ENCODE assay signal across 1 cellular context in genomic region chr5:75511435-75512382, GRCh38.
TF ChIP-seq lines count a peak whose summit lies in the region.

Gene CERT1 (minus strand): TSS chr5:75511629. CDS start chr5:75511207, 422 bp downstream.
Gene POLK (plus strand): TSS chr5:75511891.

TF ChIP-seq in HepG2, 621 proteins besides CTCF, POLR2A, EP300 and RAD21 (continued from another document and continues in another):
- TF ChIP-seq HMGXB4 (CRISPR knock-in tag; IDR thresholded peaks at IDR 0.05; ENCODE audit: borderline replicate concordance in 1 of 2, low read depth in 1 of 2) (peak in 1 of 2 experiments; percentile 4; a peak in 1 of 4 replicates), ZNF251 (CRISPR knock-in tag; IDR thresholded peaks at IDR 0.05) (0 out of 2 replicates have a peak, but pooled peaks have one; percentile 30), KAT7 (CRISPR knock-in tag; IDR thresholded peaks at IDR 0.05; ENCODE audit: borderline replicate concordance) (peak; percentile 73; the same call in 1 of the 2 replicates), ZNF558 (CRISPR knock-in tag; IDR thresholded peaks at IDR 0.05; ENCODE audit: borderline replicate concordance) (peak; percentile 91), RXRB (CRISPR knock-in tag; IDR thresholded peaks at IDR 0.05; ENCODE audit: borderline replicate concordance) (0 out of 2 replicates have a peak, but pooled peaks have one; percentile 13), TBP (CRISPR knock-in tag; IDR thresholded peaks at IDR 0.05) (no peak), NFE2L2 (IDR thresholded peaks at IDR 0.05; ENCODE audit: low read length) (no peak), ELF3 (CRISPR knock-in tag; IDR thresholded peaks at IDR 0.05) (peak; percentile 72), NRL (CRISPR knock-in tag; IDR thresholded peaks at IDR 0.05; ENCODE audit: borderline replicate concordance) (0 out of 2 replicates have a peak, but pooled peaks have one; percentile 4), NCOA1 (CRISPR knock-in tag; IDR thresholded peaks at IDR 0.05) (no peak), ZBTB34 (CRISPR knock-in tag; IDR thresholded peaks at IDR 0.05) (no peak), ZFP37 (CRISPR knock-in tag; IDR thresholded peaks at IDR 0.05; ENCODE audit: borderline replicate concordance) (no peak), ARID4A (CRISPR knock-in tag; IDR thresholded peaks at IDR 0.05; ENCODE audit: borderline replicate concordance) (peak; percentile 78; the same call in 1 of the 2 replicates), ZMAT3 (CRISPR knock-in tag; conservative IDR thresholded peaks at IDR 0.05) (peak; percentile 77; the same call in 1 of the 2 replicates), BRD4 (CRISPR knock-in tag; IDR thresholded peaks at IDR 0.05) (no peak), SP2 (CRISPR knock-in tag; IDR thresholded peaks at IDR 0.05) (no peak), DRAP1 (CRISPR knock-in tag; IDR thresholded peaks at IDR 0.05) (peak; percentile 85), SUZ12 (IDR thresholded peaks at IDR 0.05; ENCODE audit: low read depth, low read length) (peak; percentile 83), CSRNP1 (CRISPR knock-in tag; IDR thresholded peaks at IDR 0.05) (peak; percentile 17; the same call in 1 of the 2 replicates), ZNF687 (CRISPR knock-in tag; IDR thresholded peaks at IDR 0.05) (peak; percentile 79), FOSL1 (CRISPR knock-in tag; IDR thresholded peaks at IDR 0.05; ENCODE audit: borderline replicate concordance) (no peak), KMT2A (CRISPR knock-in tag; IDR thresholded peaks at IDR 0.05) (peak; percentile 84), MED8 (CRISPR knock-in tag; IDR thresholded peaks at IDR 0.05; ENCODE audit: insufficient replicate concordance) (peak; percentile 3), ZNF749 (CRISPR knock-in tag; IDR thresholded peaks at IDR 0.05; ENCODE audit: borderline replicate concordance) (0 out of 2 replicates have a peak, but pooled peaks have one; percentile 28), ZNF451 (CRISPR knock-in tag; IDR thresholded peaks at IDR 0.05) (peak; percentile 46; the same call in 1 of the 2 replicates), TFDP2 (CRISPR knock-in tag; IDR thresholded peaks at IDR 0.05) (0 out of 2 replicates have a peak, but pooled peaks have one; percentile 46), KAT8 (CRISPR knock-in tag; IDR thresholded peaks at IDR 0.05) (peak; percentile 87), ZKSCAN1 (IDR thresholded peaks at IDR 0.05; ENCODE audit: low read length) (no peak), POGK (CRISPR knock-in tag; conservative IDR thresholded peaks at IDR 0.05) (no peak), ZEB1 (IDR thresholded peaks at IDR 0.05; ENCODE audit: insufficient replicate concordance, low read depth) (peak; percentile 21), NFRKB (IDR thresholded peaks at IDR 0.05) (0 out of 2 replicates have a peak, but pooled peaks have one; percentile 42), SOX5 (CRISPR knock-in tag; IDR thresholded peaks at IDR 0.05; ENCODE audit: borderline replicate concordance) (peak; percentile 47), YEATS4 (CRISPR knock-in tag; IDR thresholded peaks at IDR 0.05; ENCODE audit: borderline replicate concordance) (peak; percentile 50; the same call in 1 of the 2 replicates), UBTF (CRISPR knock-in tag; IDR thresholded peaks at IDR 0.05) (peak; percentile 65), ATM (IDR thresholded peaks at IDR 0.05; ENCODE audit: borderline replicate concordance) (no peak), MAZ (IDR thresholded peaks at IDR 0.05; ENCODE audit: borderline replicate concordance, low read depth, low read length) (peak; percentile 85), MAZ (CRISPR knock-in tag; IDR thresholded peaks at IDR 0.05; ENCODE audit: low read depth) (peak; percentile 90), BCL6 (CRISPR knock-in tag; IDR thresholded peaks at IDR 0.05) (peak; percentile 30)
